In genomic region chr7:84314263-84314662, GRCh38 we compare ENCODE assay signal across 24 cellular contexts.
DNase-seq lines count a peak whose midpoint lies in the region; TF ChIP-seq lines count a peak whose summit lies in the region.
"Had no signal": no experiment of that assay in that cellular context is flagged by ENCODE, and none has a peak within 500 bp of the region (broad histone marks: within the 10 kb centered on the region; RNA-seq: fewer than 3 reads in every experiment).

No MANE protein-coding gene starts in this region.

- in situ Hi-C loops in GM23248 (cut with MboI): no loop called here

- CTCF ChIA-PET in OCI-LY7 (lab: Charles Lee; ENCODE audit: unreplicated experiment): no interaction called here

- H3F3A ChIP-seq in GM23248 (ENCODE audit: insufficient read depth): no peaks in the 10 kb centered on the region

- no TSS peak for BruUV-seq in OCI-LY7 (replicated peaks; lab: Mats Ljungman, UMichigan)

- 73 to 74% methylated on average over 2 of the region's 2 CpGs for WGBS in GM23248 (ENCODE audit: low coverage in 1 of 2, low lambda C conversion rate in 2 of 2, missing lambda C conversion rate in 2 of 2), 2 experiments

- H3K9me2 ChIP-seq in GM23248 (ENCODE audit: insufficient read depth) (no peaks in the 10 kb centered on the region), OCI-LY7 (ENCODE audit: insufficient read depth, low read length) (no peaks in the 10 kb centered on the region)

- POLR2A ChIA-PET in OCI-LY7 (lab: Charles Lee): interaction anchor here (0.6 kb wide), 1 partner anchor 269 kb away, joined by 3 read pairs; no protein-coding TSS in a partner anchor

- H3K4me2 ChIP-seq in GM23248 (ENCODE audit: unreplicated experiment) (no peak overlapping the region), OCI-LY7 (ENCODE audit: low read length) (no peak overlapping the region)
- H3K4me2 ChIP-seq: BLaER1 treated with 17β-estradiol and CSF1 and Interleukin-3, amounts not matched to agents 10 nM and 100 nM had no signal

- H4K20me1 ChIP-seq in GM23248 (ENCODE audit: insufficient read depth): no peaks in the 10 kb centered on the region
- H4K20me1 ChIP-seq in OCI-LY7 (ENCODE audit: insufficient read depth, low read length): no peaks in the 10 kb centered on the region
- H4K20me1 ChIP-seq: BLaER1 treated with 17β-estradiol and CSF1 and Interleukin-3, amounts not matched to agents 10 nM and 100 nM had no signal

- H3K4me3 ChIP-seq in GM23248: no peak overlapping the region
- peak overlapping the region; percentile 2 to 52 for H3K4me3 ChIP-seq in muscle layer of colon (ENCODE audit: low read depth in 1 of 2, low read length in 2 of 2)
- peak overlapping the region; percentile 66 to 68 for H3K4me3 ChIP-seq in stomach smooth muscle (ENCODE audit: low read length in 2 of 2)
- H3K4me3 ChIP-seq in OCI-LY7 (ENCODE audit: low read depth, low read length, poor library complexity, severe bottlenecking): no peak overlapping the region
- H3K4me3 ChIP-seq: BLaER1 treated with 17β-estradiol and CSF1 and Interleukin-3, amounts not matched to agents 10 nM and 100 nM had no signal

- no peaks in the 10 kb centered on the region for H3K27me3 ChIP-seq in GM23248 (replicated peaks; ENCODE audit: insufficient read depth)
- H3K27me3 ChIP-seq in muscle layer of colon (ENCODE audit: control insufficient read depth in 1 of 2, insufficient read depth in 2 of 2, low read length in 2 of 2): no peaks in the 10 kb centered on the region
- H3K27me3 ChIP-seq in stomach smooth muscle (ENCODE audit: control insufficient read depth in 1 of 2, insufficient read depth in 2 of 2, low read length in 2 of 2): no peaks in the 10 kb centered on the region
- H3K27me3 ChIP-seq: BLaER1 treated with 17β-estradiol and CSF1 and Interleukin-3, amounts not matched to agents 10 nM and 100 nM had no signal

- intact Hi-C loops in OCI-LY7 (cut with micrococcal nuclease; ENCODE audit: unreplicated experiment): no loop called here

- no peaks in the 10 kb centered on the region for H3K36me3 ChIP-seq in GM23248 (ENCODE audit: low read depth)
- no peaks in the 10 kb centered on the region for H3K36me3 ChIP-seq in muscle layer of colon (ENCODE audit: insufficient read depth, low read length)
- no peaks in the 10 kb centered on the region for H3K36me3 ChIP-seq in stomach smooth muscle (ENCODE audit: control insufficient read depth in 2 of 2, insufficient read depth in 2 of 2, low read length in 2 of 2)
- H3K36me3 ChIP-seq in OCI-LY7 (ENCODE audit: insufficient read depth, low read length): no peaks in the 10 kb centered on the region
- H3K36me3 ChIP-seq: BLaER1 treated with 17β-estradiol and CSF1 and Interleukin-3, amounts not matched to agents 10 nM and 100 nM had no signal

- no peak for TF ChIP-seq CTCF in OCI-LY7 (conservative IDR thresholded peaks at IDR 0.05; ENCODE audit: low read length)

- H3K27ac ChIP-seq in GM23248 (no peak overlapping the region), muscle layer of colon (ENCODE audit: low read depth, low read length) (peak overlapping the region; percentile 65), stomach smooth muscle (ENCODE audit: low read length) (no peak overlapping the region), OCI-LY7 (ENCODE audit: low read depth, low read length, poor library complexity, severe bottlenecking) (no peak overlapping the region)
- H3K27ac ChIP-seq: BLaER1 treated with 17β-estradiol and CSF1 and Interleukin-3, amounts not matched to agents 10 nM and 100 nM had no signal

- no peak for DNase-seq in GM23248
- DNase-seq in RPMI8226: peak; percentile 53
- DNase-seq in NCI-H2029 treated with DMSO at 0.1 percent for 48 hours (lab: John Stamatoyannopoulos, UW): no peak
- DNase-seq in OCI-LY7 (ENCODE audit: low spot score): no peak
- no peak for DNase-seq in dedifferentiated amniotic fluid mesenchymal stem cell (ENCODE audit: extremely low spot score)
- DNase-seq: AML-193; CD4-positive, alpha-beta T cell; COR-L47; DMS79; EL; GDM1; Karpas-422; MV-4-11; NCI-H1105; NCI-H1436 treated with DMSO at 0.1 percent for 48 hours; NCI-H187 treated with DMSO at 0.1 percent for 48 hours; NCI-H2107; NCI-H524; NCI-H748 treated with DMSO at 0.1 percent for 48 hours; NK-92 treated with Interleukin-12 subunit alpha and Interleukin-12 subunit beta, amount 100 ng/mL, for 24 hours; SHP77 treated with DMSO at 0.1 percent for 48 hours had no signal

- no peak overlapping the region for H3K9ac ChIP-seq in GM23248
- peak overlapping the region; percentile 10 for H3K9ac ChIP-seq in muscle layer of colon (ENCODE audit: low read length)
- peak overlapping the region in 1 of 2 donors; percentile 61 for H3K9ac ChIP-seq in stomach smooth muscle (ENCODE audit: low read length in 2 of 2)
- H3K9ac ChIP-seq: BLaER1 treated with 17β-estradiol and CSF1 and Interleukin-3, amounts not matched to agents 10 nM and 100 nM had no signal

- H3K4me1 ChIP-seq in GM23248 (ENCODE audit: insufficient read depth) (no peaks in the 10 kb centered on the region), muscle layer of colon (ENCODE audit: insufficient read depth, low read length) (no peaks in the 10 kb centered on the region), stomach smooth muscle (ENCODE audit: control insufficient read depth, insufficient read depth, low read length) (no peaks in the 10 kb centered on the region), OCI-LY7 (ENCODE audit: insufficient read depth, low read length, poor library complexity, severe bottlenecking) (no peaks in the 10 kb centered on the region)
- H3K4me1 ChIP-seq: BLaER1 treated with 17β-estradiol and CSF1 and Interleukin-3, amounts not matched to agents 10 nM and 100 nM had no signal

- H3K9me3 ChIP-seq in GM23248 (ENCODE audit: low read depth) (no peaks in the 10 kb centered on the region), muscle layer of colon (ENCODE audit: low read length) (no peaks in the 10 kb centered on the region), stomach smooth muscle (ENCODE audit: control insufficient read depth in 2 of 2, low read length in 2 of 2) (no peaks in the 10 kb centered on the region), OCI-LY7 (ENCODE audit: low read length) (no peaks in the 10 kb centered on the region)

- H3K79me2 ChIP-seq in GM23248 (ENCODE audit: insufficient read depth): no peaks in the 10 kb centered on the region
- no peaks in the 10 kb centered on the region for H3K79me2 ChIP-seq in OCI-LY7 (ENCODE audit: insufficient read depth, low read depth, low read length)

- peak overlapping the region; percentile 23; the same call in 1 of the 2 replicates for H2AFZ ChIP-seq in GM23248
- H2AFZ ChIP-seq in OCI-LY7 (ENCODE audit: low read length): no peak overlapping the region

Comparison
In these comparisons a context has a peak if more than half of its experiments do, and no peak if none do; other contexts are left out.
1. H3K4me3 ChIP-seq: peak in muscle layer of colon (2 of 2) and stomach smooth muscle (2 of 2); none in GM23248 (single experiment) and OCI-LY7 (single experiment).